1 cellular context compared by ENCODE assay signal in the genomic region with DNA sequence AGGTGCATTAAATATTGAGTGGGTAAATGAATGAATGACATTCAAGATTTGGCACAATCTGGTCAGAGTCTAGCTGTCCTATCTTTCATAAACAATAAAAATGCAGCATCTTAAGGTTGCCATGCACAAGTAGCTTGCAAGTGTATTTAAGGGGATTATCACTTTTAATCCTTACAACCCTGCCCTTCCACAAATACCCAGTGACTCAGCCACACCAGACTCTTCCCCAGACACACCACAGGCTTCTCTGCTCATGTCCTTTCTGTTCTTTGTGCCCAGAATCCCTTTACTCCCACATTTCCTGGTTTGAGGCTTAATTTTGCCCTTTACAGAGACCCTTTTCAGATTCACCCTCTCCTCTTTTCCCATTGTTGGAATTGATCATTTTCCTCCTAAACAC.
TF ChIP-seq lines count a peak whose summit lies in the region.

No MANE protein-coding gene starts in this region.

TF ChIP-seq in GM23338, 12 proteins besides CTCF, POLR2A, EP300 and RAD21 (continued from another document):
- TF ChIP-seq ZNF462 (CRISPR knock-in tag; IDR thresholded peaks at IDR 0.05), result no peak
- no peak for TF ChIP-seq ETS1 (IDR thresholded peaks at IDR 0.05)
- TF ChIP-seq REST (IDR thresholded peaks at IDR 0.05; ENCODE audit: unreplicated experiment), result no peak
- TF ChIP-seq ZNF114 (CRISPR knock-in tag; IDR thresholded peaks at IDR 0.05), result no peak
- no peak for TF ChIP-seq CREB1 (CRISPR knock-in tag; IDR thresholded peaks at IDR 0.05; ENCODE audit: low read depth)
- TF ChIP-seq EZH2 (IDR thresholded peaks at IDR 0.05; ENCODE audit: low read depth, unreplicated experiment), result no peak
- no peak for TF ChIP-seq POLR2AphosphoS5 (IDR thresholded peaks at IDR 0.05; ENCODE audit: low read depth)
- TF ChIP-seq JUNB (IDR thresholded peaks at IDR 0.05; ENCODE audit: unreplicated experiment), result no peak
